ENCODE assay signal across 27 cellular contexts in the genomic region with DNA sequence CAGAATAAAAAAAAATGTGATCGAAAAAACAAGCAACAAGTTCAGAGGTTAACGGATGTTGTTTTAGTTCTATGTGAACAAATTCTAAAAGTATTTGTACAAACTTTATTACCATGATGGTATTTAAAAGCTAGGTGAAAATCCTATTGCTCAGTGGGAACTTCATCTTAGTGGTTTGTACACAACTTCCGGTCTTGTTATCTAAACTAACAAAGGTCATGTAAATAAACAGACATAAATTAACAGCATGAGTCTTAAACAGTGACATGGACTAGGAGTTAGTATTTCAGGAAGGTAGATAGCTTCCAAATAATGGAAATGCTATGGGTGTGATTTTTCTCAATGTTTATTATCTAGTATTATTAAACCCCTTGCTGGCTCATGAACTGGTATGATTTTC.
DNase-seq lines count a peak whose midpoint lies in the region; ATAC-seq, FAIRE-seq and TF ChIP-seq lines count a peak whose summit lies in the region.
"Had no signal": no experiment of that assay in that cellular context is flagged by ENCODE, and none has a peak within 500 bp of the region (broad histone marks: within the 10 kb centered on the region; RNA-seq: fewer than 3 reads in every experiment).

No MANE protein-coding gene starts in this region.

- H3K36me3 ChIP-seq in ACC112 (ENCODE audit: insufficient read depth, low read length), result no peaks in the 10 kb centered on the region
- no peaks in the 10 kb centered on the region for H3K36me3 ChIP-seq in SJSA1
- H3K36me3 ChIP-seq in HepG2 (replicated peaks in 1 of 2; ENCODE audit: control insufficient read depth in 1 of 2, insufficient read depth in 2 of 2, low read length in 2 of 2), result no peaks in the 10 kb centered on the region
- H3K36me3 ChIP-seq: adrenal gland; BLaER1 treated with 17β-estradiol and CSF1 and Interleukin-3, amounts not matched to agents 10 nM and 100 nM; left ventricle myocardium inferior; pancreas; upper lobe of right lung had no signal

- TF ChIP-seq EP300 in HepG2 (IDR thresholded peaks at IDR 0.05; ENCODE audit: low read depth in 2 of 2, low read length in 2 of 2) (no peak), HepG2 (CRISPR knock-in tag; IDR thresholded peaks at IDR 0.05; ENCODE audit: borderline replicate concordance) (no peak)

- H3K27me3 Mint-ChIP-seq in CD14-positive monocyte (ENCODE audit: low read depth in 3 of 3), result peaks cover 10 to 25% (median 14%) of the 10 kb centered on the region in 3 donors

- H3K36me3 Mint-ChIP-seq in CD14-positive monocyte, result no peaks in the 10 kb centered on the region

- no peak overlapping the region for H3K4me3 Mint-ChIP-seq in CD14-positive monocyte
- H3K4me3 Mint-ChIP-seq: activated CD8-positive, alpha-beta T cell treated with anti-CD3 and anti-CD28 coated beads, Interleukin-2, amount 10 ng/mL, durations not matched to agents 7 days and 5 days; nephron had no signal

- H3K9me3 ChIP-seq in SJSA1 (replicated peaks), result no peaks in the 10 kb centered on the region
- H3K9me3 ChIP-seq in HepG2 (ENCODE audit: low read length), result no peaks in the 10 kb centered on the region
- H3K9me3 ChIP-seq: adrenal gland, left ventricle myocardium inferior, pancreas, upper lobe of right lung had no signal

- H3K79me2 ChIP-seq in ACC112 (ENCODE audit: control insufficient read depth, insufficient read depth, low read length, unreplicated experiment) (no peaks in the 10 kb centered on the region), HepG2 (ENCODE audit: insufficient read depth, low read length) (no peaks in the 10 kb centered on the region)

- peaks cover 13% of the 10 kb centered on the region for H3K4me1 Mint-ChIP-seq in CD14-positive monocyte

- H3K4me3 ChIP-seq in ACC112 (ENCODE audit: low read depth, low read length), result no peak overlapping the region
- no peak overlapping the region for H3K4me3 ChIP-seq in SJSA1
- no peak overlapping the region for H3K4me3 ChIP-seq in HepG2 (replicated peaks in 1 of 3; ENCODE audit: insufficient read depth in 1 of 3, low read depth in 2 of 3, low read length in 3 of 3)
- H3K4me3 ChIP-seq: adrenal gland; BLaER1 treated with 17β-estradiol and CSF1 and Interleukin-3, amounts not matched to agents 10 nM and 100 nM; GM12878; left ventricle myocardium inferior; pancreas; upper lobe of right lung had no signal

- peaks cover 0 to 2% (median 0%) of the 10 kb centered on the region in 7 donors for H3K9me3 Mint-ChIP-seq in CD14-positive monocyte
- H3K9me3 Mint-ChIP-seq: nephron had no signal

- H4K20me1 ChIP-seq in HepG2 (ENCODE audit: insufficient read depth, low read length), result no peaks in the 10 kb centered on the region
- H4K20me1 ChIP-seq: BLaER1 treated with 17β-estradiol and CSF1 and Interleukin-3, amounts not matched to agents 10 nM and 100 nM had no signal

- H2AFZ ChIP-seq in ACC112 (ENCODE audit: low read length, unreplicated experiment) (peak overlapping the region; percentile 32), HepG2 (ENCODE audit: low read length) (no peak overlapping the region)

- POLR2A ChIA-PET in HepG2 (lab: Yijun Ruan, JAX), result no interaction called here

- H3K27me3 ChIP-seq in ACC112 (ENCODE audit: insufficient read depth, low read length) (no peaks in the 10 kb centered on the region), SJSA1 (replicated peaks) (no peaks in the 10 kb centered on the region), HepG2 (ENCODE audit: control insufficient read depth in 1 of 2, insufficient read depth in 2 of 2, low read length in 2 of 2) (no peaks in the 10 kb centered on the region)
- H3K27me3 ChIP-seq: BLaER1 treated with 17β-estradiol and CSF1 and Interleukin-3, amounts not matched to agents 10 nM and 100 nM; foreskin keratinocyte; pancreas had no signal

- H3K9ac ChIP-seq in HepG2 (ENCODE audit: insufficient read depth, low read depth, low read length), result no peak overlapping the region
- H3K9ac ChIP-seq: BLaER1 treated with 17β-estradiol and CSF1 and Interleukin-3, amounts not matched to agents 10 nM and 100 nM had no signal

- 31% methylated on average over 3 of the region's 3 CpGs for WGBS in HepG2 (ENCODE audit: low lambda C conversion rate)

- H3K4me1 ChIP-seq in ACC112 (ENCODE audit: control insufficient read depth, insufficient read depth, low read length, unreplicated experiment) (peaks cover 40% of the 10 kb centered on the region), SJSA1 (replicated peaks) (peaks cover 45% of the 10 kb centered on the region), HepG2 (ENCODE audit: insufficient read depth, low read length) (peaks cover 12% of the 10 kb centered on the region; the same call in 1 of the 2 replicates)

- CTCF ChIA-PET in HepG2 (lab: Yijun Ruan, JAX; ENCODE audit: low intra/inter-chr PET ratio, low total read pairs), result no interaction called here

- DNase-seq in HCEC 1CT (peak; percentile 61), SJSA1 (ENCODE audit: low read depth in 1 of 2, low spot score in 2 of 2) (peak in 1 of 2 experiments; percentile 72), HepG2 (ENCODE audit: low spot score) (no peak), CD14-positive monocyte (ENCODE audit: low spot score) (no peak), RCC 7860 (ENCODE audit: low spot score) (no peak)
- DNase-seq: ACHN; activated CD8-positive, alpha-beta T cell treated with anti-CD3 and anti-CD28 coated beads, Interleukin-2, amount 10 ng/mL, durations not matched to agents 7 days and 5 days; activated gamma-delta T cell treated with Interleukin-2 at 50 U/mL for 16 hours; activated T-cell treated with anti-CD3 and anti-CD28 coated beads, Interleukin-2, amount 50 U/mL, for 1 hour; adrenal gland; DMS 273 treated with DMSO at 0.1 percent for 48 hours; left ventricle myocardium inferior; NCI-H2171 treated with DMSO at 0.1 percent for 48 hours; NCI-H82; pancreas; right cardiac atrium; SHP77; upper lobe of right lung had no signal

- TF ChIP-seq POLR2A in HepG2 (IDR thresholded peaks at IDR 0.05; ENCODE audit: insufficient read depth in 1 of 2, low read depth in 2 of 2, low read length in 2 of 2), result no peak

- no peak overlapping the region for H3K27ac Mint-ChIP-seq in CD14-positive monocyte
- H3K27ac Mint-ChIP-seq: activated CD8-positive, alpha-beta T cell treated with anti-CD3 and anti-CD28 coated beads, Interleukin-2, amount 10 ng/mL, durations not matched to agents 7 days and 5 days had no signal

- intact Hi-C loops in HepG2 (cut with micrococcal nuclease; ENCODE audit: unreplicated experiment), result no loop called here
- intact Hi-C loops in CD14-positive monocyte (cut with micrococcal nuclease), result no loop called here

- H3K27ac ChIP-seq in ACC112 (ENCODE audit: low read depth, low read length) (no peak overlapping the region), SJSA1 (peak overlapping the region; percentile 17; the same call in 1 of the 2 replicates), HepG2 (ENCODE audit: extremely low read length, insufficient read depth, low read length) (no peak overlapping the region)
- H3K27ac ChIP-seq: adrenal gland; BLaER1 treated with 17β-estradiol and CSF1 and Interleukin-3, amounts not matched to agents 10 nM and 100 nM; foreskin keratinocyte; left ventricle myocardium inferior; pancreas; upper lobe of right lung had no signal

- ATAC-seq in HepG2, result no peak
- ATAC-seq in GM21786 (IDR thresholded peaks at IDR 0.05; ENCODE audit: unreplicated experiment), result no peak
- ATAC-seq in GM19452 (IDR thresholded peaks at IDR 0.05; ENCODE audit: unreplicated experiment), result no peak
- ATAC-seq: activated CD4-positive, CD25-positive, alpha-beta regulatory T cell treated with anti-CD3 and anti-CD28 coated beads, Interleukin-2, amount 50 U/mL, for 24 hours; activated CD8-positive, alpha-beta T cell treated with anti-CD3 and anti-CD28 coated beads, Interleukin-2, amount 10 ng/mL, durations not matched to agents 7 days and 5 days; right cardiac atrium; upper lobe of right lung had no signal

- no peak overlapping the region for H3K4me2 ChIP-seq in HepG2 (ENCODE audit: low read depth, low read length)
- H3K4me2 ChIP-seq: BLaER1 treated with 17β-estradiol and CSF1 and Interleukin-3, amounts not matched to agents 10 nM and 100 nM had no signal

- BruUV-seq in HepG2 (replicated peaks; lab: Mats Ljungman, UMichigan), result no TSS peak

- FAIRE-seq in HepG2 (lab: Jason Lieb, UNC) (no peak), RCC 7860 (lab: Jason Lieb, UNC) (no peak)
- FAIRE-seq: bronchial epithelial cell, pancreas had no signal

- in situ Hi-C loops in HepG2 (cut with HindIII; ENCODE audit: extremely low pct_ligation_motif_present, low pct_unique_long_range_greater_than_20kb), result no loop called here

- no peak for TF ChIP-seq RAD21 in HepG2 (CRISPR knock-in tag; IDR thresholded peaks at IDR 0.05)

- TF ChIP-seq CTCF in HepG2 (CRISPR knock-in tag; IDR thresholded peaks at IDR 0.05), result no peak
- no peak for TF ChIP-seq CTCF in CD14-positive monocyte (IDR thresholded peaks at IDR 0.05)

TF ChIP-seq in HepG2, 621 proteins besides CTCF, POLR2A, EP300 and RAD21:
- no peak for TF ChIP-seq ZNF124 (CRISPR knock-in tag; IDR thresholded peaks at IDR 0.05)
- no peak for TF ChIP-seq GABPA (IDR thresholded peaks at IDR 0.05; ENCODE audit: low read depth, low read length)
- peak; percentile 32; the same call in 1 of the 2 replicates for TF ChIP-seq GABPA (CRISPR knock-in tag; IDR thresholded peaks at IDR 0.05; ENCODE audit: low read depth)
- TF ChIP-seq NFIC (IDR thresholded peaks at IDR 0.05; ENCODE audit: low read length), result no peak
